ENCODE assay signal across 8 cellular contexts in the genomic region with DNA sequence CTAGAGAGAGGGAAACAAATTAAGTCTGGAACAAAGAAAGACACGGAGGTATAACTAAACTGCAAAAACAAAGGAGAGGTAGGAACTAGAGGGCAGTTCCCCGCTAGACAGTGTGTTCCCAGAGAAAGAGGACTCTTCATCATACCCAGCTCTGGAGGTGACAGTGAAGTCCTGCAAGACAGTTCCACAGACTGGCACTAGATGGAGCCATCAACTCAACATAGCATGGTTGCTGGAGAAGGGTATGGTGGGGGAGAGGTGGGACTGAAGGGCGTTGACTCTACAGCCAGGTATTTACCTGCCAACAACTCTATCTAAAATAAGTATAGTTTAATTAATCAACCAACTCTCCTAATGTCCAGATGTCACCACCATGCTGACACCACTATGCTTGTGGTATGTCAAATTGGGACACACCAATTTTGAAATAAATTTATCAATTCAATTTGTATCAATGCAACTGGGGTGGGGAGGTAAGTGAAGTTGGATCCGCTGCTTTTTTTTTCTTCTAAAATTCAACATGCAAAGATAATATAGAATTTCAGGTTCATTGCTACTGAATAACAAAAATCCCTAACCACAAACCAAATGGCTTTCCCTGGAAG. TPM values are rescaled to one million over a fixed set of nuclear protein-coding genes. Genes with fewer than 3 reads are reported as not detected.
DNase-seq lines count a peak whose midpoint lies in the region; ATAC-seq and TF ChIP-seq lines count a peak whose summit lies in the region.

No MANE protein-coding gene starts in this region.

- H3K27ac ChIP-seq in esophagus muscularis mucosa (replicated peaks in 1 of 4) = no peak overlapping the region

- TF ChIP-seq EP300 in esophagus muscularis mucosa (IDR thresholded peaks at IDR 0.05) = no peak

- H3K9me3 ChIP-seq in esophagus muscularis mucosa = no peaks in the 10 kb centered on the region

- peaks cover 21 to 40% (median 36%) of the 10 kb centered on the region in 4 donors for H3K4me1 ChIP-seq in esophagus muscularis mucosa

- TF ChIP-seq POLR2A in esophagus muscularis mucosa (IDR thresholded peaks at IDR 0.05; ENCODE audit: low read depth) = no peak

- DNase-seq in NCI-H1417 (lab: John Stamatoyannopoulos, UW) (peak; percentile 14 to 52 (median 33)), NCI-H1417 treated with DMSO at 0.1 percent for 48 hours (lab: John Stamatoyannopoulos, UW) (no peak), NAMALWA (ENCODE audit: low spot score) (peak; percentile 95), esophagus muscularis mucosa (ENCODE audit: extremely low spot score) (no peak), renal cortical epithelial cell (ENCODE audit: low read depth) (peak; percentile 60), ureter (ENCODE audit: low spot score) (no peak)
- peak; percentile 52 for DNase-seq in activated CD4-positive, alpha-beta T cell treated with anti-CD3 and anti-CD28 coated beads, Interleukin-2, amount 50 U/mL, for 1 hour

- WGBS in esophagus muscularis mucosa = over 99% methylated on average over 3 of the region's 4 CpGs

- intact Hi-C loops in esophagus muscularis mucosa (cut with DNase I) = loop anchor here (5.0 kb wide), 1 partner anchor 70 kb away; no protein-coding TSS in a partner anchor

- H3K36me3 ChIP-seq in esophagus muscularis mucosa = no peaks in the 10 kb centered on the region

- no peak for ATAC-seq in HG02588 (IDR thresholded peaks at IDR 0.05; ENCODE audit: unreplicated experiment)

- H3K27me3 ChIP-seq in esophagus muscularis mucosa = no peaks in the 10 kb centered on the region

- TF ChIP-seq CTCF in esophagus muscularis mucosa (IDR thresholded peaks at IDR 0.05) = peak; percentile 23 to 56 (median 30)

- no peak overlapping the region for H3K4me3 ChIP-seq in esophagus muscularis mucosa

RNA-seq across cellular contexts. Expression of a gene that starts 9.7 kb away (rescaled TPM):
- total RNA-seq in esophagus muscularis mucosa = 1 to 10 TPM; 4.2 to 9.8 (median 5.8) TPM
- total RNA-seq in renal cortical epithelial cell = 0.52 and 0.89 TPM in 2 replicates
- total RNA-seq in ureter = 4.3 TPM

Comparison
In these comparisons a context has a peak if more than half of its experiments do, and no peak if none do; other contexts are left out.
1. DNase-seq: peak in NCI-H1417 (3 of 3), NAMALWA (single experiment), activated CD4-positive, alpha-beta T cell treated with anti-CD3 and anti-CD28 coated beads, Interleukin-2, amount 50 U/mL, for 1 hour (single experiment) and renal cortical epithelial cell (single experiment); none in NCI-H1417 treated with DMSO at 0.1 percent for 48 hours (single experiment), esophagus muscularis mucosa (single experiment) and ureter (single experiment).